8 cellular contexts compared by ENCODE assay signal in genomic region chr3:69013256-69014021, GRCh38. TPM values are rescaled to one million over a fixed set of nuclear protein-coding genes. Genes with fewer than 3 reads are reported as not detected.
DNase-seq lines count a peak whose midpoint lies in the region; ATAC-seq and TF ChIP-seq lines count a peak whose summit lies in the region.

TSS of gene EOGT (minus strand) at chr3:69013684. CDS start at chr3:69009846, 3,838 bp downstream.

- POLR2A ChIA-PET in PC-3 (lab: Charles Lee; ENCODE audit: unreplicated experiment): no interaction called here

- H3K4me3 Mint-ChIP-seq in activated T-cell treated with anti-CD3 and anti-CD28 coated beads, Interleukin-2, amount 50 U/mL, for 24 hours: peak within 1 kb of the TSS; percentile 81
- H3K4me3 Mint-ChIP-seq in stimulated activated effector memory CD8-positive, alpha-beta T cell treated with anti-CD3 and anti-CD28 coated beads, Interleukin-12 subunit alpha, Interleukin-12 subunit beta, amount 100 ng/mL, for 72 hours: peak within 1 kb of the TSS; percentile 72

- no peaks in the 10 kb centered on the region for H3K9me3 Mint-ChIP-seq in activated T-cell treated with anti-CD3 and anti-CD28 coated beads, Interleukin-2, amount 50 U/mL, for 24 hours
- H3K9me3 Mint-ChIP-seq in stimulated activated effector memory CD8-positive, alpha-beta T cell treated with anti-CD3 and anti-CD28 coated beads, Interleukin-12 subunit alpha, Interleukin-12 subunit beta, amount 100 ng/mL, for 72 hours: no peaks in the 10 kb centered on the region

- H3K27me3 Mint-ChIP-seq in activated T-cell treated with anti-CD3 and anti-CD28 coated beads, Interleukin-2, amount 50 U/mL, for 24 hours: no peaks in the 10 kb centered on the region

- no peaks in the 10 kb centered on the region for H3K79me2 ChIP-seq in PC-3 (ENCODE audit: low read length)

- H2AFZ ChIP-seq in PC-3 (ENCODE audit: low read length): peak within 1 kb of the TSS; percentile 82

- intact Hi-C loops in PC-3 (cut with micrococcal nuclease): no loop called here

- no peaks in the 10 kb centered on the region for H3K9me2 ChIP-seq in PC-3 (replicated peaks; ENCODE audit: low read length)

- peak; percentile 54 for TF ChIP-seq CTCF in PC-3 (conservative IDR thresholded peaks at IDR 0.05; ENCODE audit: low read depth, low read length)

- WGBS in esophagus, 2 donors: 1% methylated on average over 72 to 95 of the region's 95 CpGs

- peaks cover 51% of the 10 kb centered on the region for H3K36me3 Mint-ChIP-seq in activated T-cell treated with anti-CD3 and anti-CD28 coated beads, Interleukin-2, amount 50 U/mL, for 24 hours (ENCODE audit: low read depth)
- peaks cover 43% of the 10 kb centered on the region for H3K36me3 Mint-ChIP-seq in stimulated activated effector memory CD8-positive, alpha-beta T cell treated with anti-CD3 and anti-CD28 coated beads, Interleukin-12 subunit alpha, Interleukin-12 subunit beta, amount 100 ng/mL, for 72 hours

- no peaks in the 10 kb centered on the region for H3F3A ChIP-seq in PC-3 (ENCODE audit: low read length, unreplicated experiment)

- ATAC-seq in GM19455 (IDR thresholded peaks at IDR 0.05; ENCODE audit: unreplicated experiment): peak; percentile 89
- peak; percentile 84 for ATAC-seq in PC-3
- ATAC-seq in stimulated activated effector memory CD8-positive, alpha-beta T cell treated with anti-CD3 and anti-CD28 coated beads, Interleukin-12 subunit alpha, Interleukin-12 subunit beta, amount 100 ng/mL, for 72 hours: peak; percentile 87

- peak; percentile 83 for DNase-seq in Caki2 (ENCODE audit: low read depth)
- peak; percentile 88 for DNase-seq in HK-2 (ENCODE audit: unreplicated experiment)
- peak; percentile 70 for DNase-seq in PC-3
- peak; percentile 89 for DNase-seq in activated T-cell treated with anti-CD3 and anti-CD28 coated beads, Interleukin-2, amount 50 U/mL, for 24 hours
- peak; percentile 76 to 92 for DNase-seq in stimulated activated effector memory CD8-positive, alpha-beta T cell treated with anti-CD3 and anti-CD28 coated beads, Interleukin-12 subunit alpha, Interleukin-12 subunit beta, amount 100 ng/mL, for 72 hours (ENCODE audit: low spot score in 2 of 2)

- H3K27ac Mint-ChIP-seq in activated T-cell treated with anti-CD3 and anti-CD28 coated beads, Interleukin-2, amount 50 U/mL, for 24 hours: peak within 1 kb of the TSS; percentile 85
- H3K27ac Mint-ChIP-seq in stimulated activated effector memory CD8-positive, alpha-beta T cell treated with anti-CD3 and anti-CD28 coated beads, Interleukin-12 subunit alpha, Interleukin-12 subunit beta, amount 100 ng/mL, for 72 hours: peak within 1 kb of the TSS; percentile 81

- H3K27ac ChIP-seq in PC-3 (ENCODE audit: low read length): peak within 1 kb of the TSS; percentile 52
- H3K27ac ChIP-seq in esophagus (ENCODE audit: low read depth in 2 of 2, low read length in 1 of 2): peak within 1 kb of the TSS; percentile 97 to 99
- H3K27ac ChIP-seq in muscle layer of duodenum (ENCODE audit: low read length): peak within 1 kb of the TSS; percentile 71

- H3K4me1 ChIP-seq in PC-3 (ENCODE audit: insufficient read depth, low read length) (peaks cover 9% of the 10 kb centered on the region; the same call in 1 of the 2 replicates), esophagus (ENCODE audit: control insufficient read depth in 2 of 2, insufficient read depth in 2 of 2, low read length in 1 of 2) (peaks cover 0 to 3% of the 10 kb centered on the region in 2 donors), muscle layer of duodenum (ENCODE audit: control insufficient read depth in 1 of 2, insufficient read depth in 2 of 2, low read length in 2 of 2) (peaks cover 4 to 5% of the 10 kb centered on the region in 2 donors)

- H3K4me1 Mint-ChIP-seq in activated T-cell treated with anti-CD3 and anti-CD28 coated beads, Interleukin-2, amount 50 U/mL, for 24 hours (ENCODE audit: low read depth): peaks cover 35% of the 10 kb centered on the region
- H3K4me1 Mint-ChIP-seq in stimulated activated effector memory CD8-positive, alpha-beta T cell treated with anti-CD3 and anti-CD28 coated beads, Interleukin-12 subunit alpha, Interleukin-12 subunit beta, amount 100 ng/mL, for 72 hours: peaks cover 22% of the 10 kb centered on the region

- in situ Hi-C loops in Caki2 (cut with HindIII; ENCODE audit: low pct_unique_long_range_greater_than_20kb, low sequenced_read_pairs): no loop called here

- H3K4me3 ChIP-seq in PC-3 (ENCODE audit: low read length) (peak within 1 kb of the TSS; percentile 71), esophagus (ENCODE audit: low read depth in 1 of 2, low read length in 2 of 2) (peak within 1 kb of the TSS; percentile 85 to 91), muscle layer of duodenum (ENCODE audit: low read depth in 1 of 2, low read length in 2 of 2) (peak within 1 kb of the TSS; percentile 66 to 72)

- H3K9ac ChIP-seq in PC-3 (ENCODE audit: low read length): peak within 1 kb of the TSS; percentile 81

- CTCF ChIA-PET in PC-3 (lab: Charles Lee): interaction anchor here (0.7 kb wide), 1 partner anchor 73 kb away, joined by 3 read pairs; no protein-coding TSS in a partner anchor

- H3K9me3 ChIP-seq in PC-3 (ENCODE audit: low read length): no peaks in the 10 kb centered on the region
- no peaks in the 10 kb centered on the region for H3K9me3 ChIP-seq in esophagus (ENCODE audit: control insufficient read depth in 2 of 2, insufficient read depth in 1 of 2, low read depth in 1 of 2, low read length in 1 of 2)
- no peaks in the 10 kb centered on the region for H3K9me3 ChIP-seq in muscle layer of duodenum (ENCODE audit: control insufficient read depth in 1 of 2, low read length in 2 of 2)

- no peaks in the 10 kb centered on the region for H3K27me3 ChIP-seq in PC-3 (ENCODE audit: low read length)
- H3K27me3 ChIP-seq in esophagus (ENCODE audit: control insufficient read depth in 1 of 2, insufficient read depth in 2 of 2, low read length in 2 of 2): no peaks in the 10 kb centered on the region
- no peaks in the 10 kb centered on the region for H3K27me3 ChIP-seq in muscle layer of duodenum (ENCODE audit: low read depth, low read length)

- BruUV-seq in PC-3 (replicated peaks; lab: Mats Ljungman, UMichigan): no TSS peak

- H3K4me2 ChIP-seq in PC-3 (ENCODE audit: low read length): peak within 1 kb of the TSS; percentile 87

- H3K36me3 ChIP-seq in PC-3 (ENCODE audit: low read depth, low read length) (no peaks in the 10 kb centered on the region), esophagus (ENCODE audit: control insufficient read depth in 2 of 2, insufficient read depth in 2 of 2, low read length in 1 of 2) (no peaks in the 10 kb centered on the region), muscle layer of duodenum (ENCODE audit: control insufficient read depth in 1 of 2, insufficient read depth in 2 of 2, low read length in 2 of 2) (peaks cover 5 to 21% of the 10 kb centered on the region in 2 donors)

- no peaks in the 10 kb centered on the region for H4K20me1 ChIP-seq in PC-3 (ENCODE audit: low read length)

RNA-seq across cellular contexts. Expression of gene EOGT, which starts in this region (rescaled TPM):
- total RNA-seq in Caki2 (2014; rRNA removed; shearing (Covaris generic); ENCODE audit: low replicate concordance): 8.5 and 15.0 TPM in 2 replicates
- total RNA-seq in PC-3 (2014; rRNA removed): 5.2 and 8.3 TPM in 2 replicates
- 10 to 100 TPM; 13.3 to 28.1 TPM for polyA plus RNA-seq in esophagus

Comparison
In these comparisons a context has a peak if more than half of its experiments do, and no peak if none do; other contexts are left out.
1. Peak in every context shown above with its lines: DNase-seq, ATAC-seq, H3K4me3 ChIP-seq and H3K27ac ChIP-seq.